Comparison of ENCODE assay signal across 8 cellular contexts in genomic region chr2:230225486-230225885, GRCh38. TPM values are rescaled to one million over a fixed set of nuclear protein-coding genes. Genes with fewer than 3 reads are reported as not detected.
A peak's percentile ranks its signal among the peaks of the same experiment; 100 is the strongest.
DNase-seq lines count a peak whose midpoint lies in the region; ATAC-seq, FAIRE-seq and TF ChIP-seq lines count a peak whose summit lies in the region.

Gene SP140 (plus strand): TSS chr2:230225736. CDS start chr2:230225845, 109 bp downstream.

- H3K27me3 ChIP-seq in K562 (ENCODE audit: control insufficient read depth in 2 of 2, insufficient read depth in 2 of 2, low read length in 2 of 2): no peaks in the 10 kb centered on the region

- no peak within 1 kb of the TSS for H3K4me2 ChIP-seq in K562 (ENCODE audit: insufficient read depth, low read length)

- no peak for TF ChIP-seq RAD21 in K562 (CRISPR knock-in tag; conservative IDR thresholded peaks at IDR 0.05 in 1 of 2, IDR thresholded peaks at IDR 0.05 in 1 of 2)

- BruUV-seq in K562 (replicated peaks; lab: Mats Ljungman, UMichigan): no TSS peak

- no peaks in the 10 kb centered on the region for H3K9me1 ChIP-seq in K562 (ENCODE audit: control insufficient read depth, insufficient read depth, low read length)

- 6% methylated on average over 7 of the region's 8 CpGs for WGBS in K562 (ENCODE audit: insufficient coverage, low coverage, missing lambda C conversion rate)

- H3K27ac ChIP-seq in K562 (ENCODE audit: extremely low read depth, low read depth, low read length): no peak within 1 kb of the TSS

- TF ChIP-seq EP300 in K562 (IDR thresholded peaks at IDR 0.05; ENCODE audit: low read length): no peak

- H3K4me1 Mint-ChIP-seq in T-helper 17 cell: peaks cover 55% of the 10 kb centered on the region

- H3K36me3 Mint-ChIP-seq in T-helper 17 cell (ENCODE audit: low read depth): no peaks in the 10 kb centered on the region

- no peaks in the 10 kb centered on the region for H3K9me3 ChIP-seq in T-helper 17 cell (ENCODE audit: control insufficient read depth, low read length, poor library complexity, severe bottlenecking)
- peaks cover 3% of the 10 kb centered on the region for H3K9me3 ChIP-seq in K562 (replicated peaks; ENCODE audit: control insufficient read depth, insufficient read depth, low read depth, low read length)

- no peak for FAIRE-seq in K562 (lab: Jason Lieb, UNC)

- ATAC-seq in HG02642 (IDR thresholded peaks at IDR 0.05; ENCODE audit: poor library complexity, unreplicated experiment) (peak; percentile 84), T-helper 17 cell (peak; percentile 93), K562 (no peak; the same call in 2 of the 3 replicates)

- H3K36me3 ChIP-seq in K562 (ENCODE audit: control insufficient read depth, insufficient read depth, low read length): no peaks in the 10 kb centered on the region

- in situ Hi-C loops in GM13977 (cut with MboI; ENCODE audit: low pct_unique_long_range_greater_than_20kb, low sequenced_read_pairs, unreplicated experiment): no loop called here
- in situ Hi-C loops in K562 (cut with MboI): no loop called here

- no peaks in the 10 kb centered on the region for H3K27me3 Mint-ChIP-seq in T-helper 17 cell

- no peaks in the 10 kb centered on the region for H4K20me1 ChIP-seq in K562 (replicated peaks; ENCODE audit: control insufficient read depth, insufficient read depth, low read length)

- DNase-seq in GM13977 (ENCODE audit: low spot score) (peak; percentile 64), T-helper 17 cell (peak; percentile 52 to 67 (median 60)), K562 (ENCODE audit: extremely low read depth in 1 of 4, low spot score in 3 of 4) (no peak), DMS79 treated with DMSO at 0.1 percent for 48 hours (lab: John Stamatoyannopoulos, UW) (no peak), D341Med (ENCODE audit: low spot score) (no peak), NCI-H82 (lab: John Stamatoyannopoulos, UW) (no peak)
- peak; percentile 65 to 67 for DNase-seq in stimulated activated CD4-positive, alpha-beta T cell treated with anti-CD3 and anti-CD28 coated beads, Interleukin-12 subunit alpha, Interleukin-12 subunit beta, amount 100 ng/mL, for 24 hours (ENCODE audit: low read depth in 2 of 2)

- TF ChIP-seq POLR2A in K562 (conservative IDR thresholded peaks at IDR 0.05): no peak

- POLR2A ChIA-PET in K562 (lab: Yijun Ruan, JAX): no interaction called here

- CTCF ChIA-PET in K562 (lab: Yijun Ruan, JAX; ENCODE audit: low intra/inter-chr PET ratio): no interaction called here

- intact Hi-C loops in K562 (cut with micrococcal nuclease): no loop called here

- H3K9ac ChIP-seq in K562 (ENCODE audit: insufficient read depth in 1 of 2, low read depth in 2 of 2, low read length in 2 of 2): no peak within 1 kb of the TSS

- peak within 1 kb of the TSS; percentile 55; the same call in 1 of the 2 replicates for H2AFZ ChIP-seq in K562 (ENCODE audit: low read depth, low read length)

- TF ChIP-seq CTCF in GM13977 (IDR thresholded peaks at IDR 0.05; ENCODE audit: extremely low read depth, insufficient read depth, missing control alignments) (no peak), K562 (IDR thresholded peaks at IDR 0.05 in 2 of 3, conservative IDR thresholded peaks at IDR 0.05 in 1 of 3; ENCODE audit: insufficient read depth in 2 of 3, low read depth in 1 of 3, low read length in 3 of 3) (no peak)

- H3K4me3 ChIP-seq in K562: no peak within 1 kb of the TSS

- peak within 1 kb of the TSS; percentile 94 for H3K4me3 Mint-ChIP-seq in T-helper 17 cell

- H3K79me2 ChIP-seq in K562 (ENCODE audit: control insufficient read depth, insufficient read depth, low read length): no peaks in the 10 kb centered on the region

- H3K27ac Mint-ChIP-seq in T-helper 17 cell: peak within 1 kb of the TSS; percentile 99

- H3K4me1 ChIP-seq in K562 (replicated peaks in 1 of 2; ENCODE audit: control insufficient read depth in 2 of 2, insufficient read depth in 2 of 2, low read length in 2 of 2): no peaks in the 10 kb centered on the region

TF ChIP-seq in K562, 482 proteins besides CTCF, POLR2A, EP300 and RAD21:
- TF ChIP-seq ETV6 (IDR thresholded peaks at IDR 0.05; ENCODE audit: borderline replicate concordance in 1 of 2, low read depth in 2 of 2, low read length in 1 of 2) (no peak), ETV6 (CRISPR knock-in tag; IDR thresholded peaks at IDR 0.05; ENCODE audit: borderline replicate concordance) (no peak), RNF2 (IDR thresholded peaks at IDR 0.05) (no peak), MEF2A (IDR thresholded peaks at IDR 0.05; ENCODE audit: control insufficient read depth, low read depth, low read length) (no peak), ESRRA (IDR thresholded peaks at IDR 0.05; ENCODE audit: borderline replicate concordance, low read depth) (no peak), JUN (IDR thresholded peaks at IDR 0.05; ENCODE audit: borderline replicate concordance, low read depth, low read length) (no peak), JUN (CRISPR knock-in tag; IDR thresholded peaks at IDR 0.05; ENCODE audit: borderline replicate concordance) (no peak), U2AF2 (optimal IDR thresholded peaks at IDR 0.05; ENCODE audit: low read depth, low read length) (no peak)
- TF ChIP-seq, protein P1, sequence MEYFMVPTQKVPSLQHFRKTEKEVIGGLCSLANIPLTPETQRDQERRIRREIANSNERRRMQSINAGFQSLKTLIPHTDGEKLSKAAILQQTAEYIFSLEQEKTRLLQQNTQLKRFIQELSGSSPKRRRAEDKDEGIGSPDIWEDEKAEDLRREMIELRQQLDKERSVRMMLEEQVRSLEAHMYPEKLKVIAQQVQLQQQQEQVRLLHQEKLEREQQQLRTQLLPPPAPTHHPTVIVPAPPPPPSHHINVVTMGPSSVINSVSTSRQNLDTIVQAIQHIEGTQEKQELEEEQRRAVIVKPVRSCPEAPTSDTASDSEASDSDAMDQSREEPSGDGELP (CRISPR knock-in tag; IDR thresholded peaks at IDR 0.05; ENCODE audit: borderline replicate concordance): no peak

RNA-seq across cellular contexts. Expression of gene SP140, which starts in this region (rescaled TPM):
- 10 to 100 TPM; 67.2 to 68.2 TPM for total RNA-seq in T-helper 17 cell
- 4.1 and 5.6 TPM in 2 replicates for total RNA-seq in K562 (2011; cell fraction: chromatin; rRNA removed; ENCODE audit: low replicate concordance)
- 1.8 TPM in 2 replicates for total RNA-seq in K562 (2011; cell fraction: nucleolus; rRNA removed)
- 2.7 and 3.7 TPM in 2 replicates for total RNA-seq in K562 (2011; cell fraction: nucleoplasm; rRNA removed)
- total RNA-seq in K562 (2014; rRNA removed): not detected in 2 replicates
- 0.41 and 0.65 TPM in 2 replicates for total RNA-seq in K562 (2014; rRNA removed; fragmentation: Illumina TruSeq; extraction: Trizol)
- total RNA-seq in K562 (2015; rRNA removed; fragmentation: Illumina TruSeq; extraction: Trizol): 0.65 TPM in 1 of 2 replicates, not detected in the other
- total RNA-seq in K562 (2021): 0.25 and 0.35 TPM in 2 replicates
- 1.0 and 1.6 TPM in 2 replicates for polyA plus RNA-seq in K562 (2011; rRNA removed)
- 0.31 TPM in 1 of 2 replicates, not detected in the other for polyA plus RNA-seq in K562 (2011; cell fraction: cytosol; rRNA removed)
- polyA plus RNA-seq in K562 (2011; cell fraction: nucleus; rRNA removed): 3.9 and 4.7 TPM in 2 replicates
- polyA plus RNA-seq in K562 (2012): 0.38 and 1.0 TPM in 2 replicates
- polyA plus RNA-seq in K562 (2014; fragmentation: Illumina TruSeq; extraction: Trizol): 0.49 TPM in 1 of 2 replicates, not detected in the other
- under 1 TPM; 0.04 to 0.35 TPM for polyA plus RNA-seq in K562 (2014; fragmentation: Nextera tagmentation; extraction: Ambion mirVana)
- polyA plus RNA-seq in K562 (2014; rRNA removed): 0.19 and 1.1 TPM in 2 replicates
- polyA minus RNA-seq in K562 (2011; rRNA and poly(A)+ RNA removed): 0.81 and 1.4 TPM in 2 replicates
- not detected in 2 replicates for polyA minus RNA-seq in K562 (2011; cell fraction: cytosol; rRNA and poly(A)+ RNA removed)
- polyA minus RNA-seq in K562 (2011; cell fraction: nucleus; rRNA and poly(A)+ RNA removed): 1.5 and 4.9 TPM in 2 replicates

Comparison
In these comparisons a context has a peak if more than half of its experiments do, and no peak if none do; other contexts are left out.
1. RNA of gene SP140 (total RNA-seq): 67.2 to 68.2 TPM in T-helper 17 cell; 0.25 to 5.6 TPM in K562; every median in the first group is over 10 times any median in the second.
2. DNase-seq: peak in GM13977 (single experiment), T-helper 17 cell (3 of 3) and stimulated activated CD4-positive, alpha-beta T cell treated with anti-CD3 and anti-CD28 coated beads, Interleukin-12 subunit alpha, Interleukin-12 subunit beta, amount 100 ng/mL, for 24 hours (2 of 2); none in K562 (0 of 4), DMS79 treated with DMSO at 0.1 percent for 48 hours (single experiment), D341Med (single experiment) and NCI-H82 (single experiment).